Comparison of ENCODE assay signal across 8 cellular contexts in genomic region chr19:40502081-40502480, GRCh38. TPM values are rescaled to one million over a fixed set of nuclear protein-coding genes. Genes with fewer than 3 reads are reported as not detected.
"Had no signal": no experiment of that assay in that cellular context is flagged by ENCODE, and none has a peak within 500 bp of the region (broad histone marks: within the 10 kb centered on the region; RNA-seq: fewer than 3 reads in every experiment).

No MANE protein-coding gene starts in this region.

- DNase-seq: GOT3, KBM-7 had no signal

- H3K27ac Mint-ChIP-seq: HFFc6, IgD-negative memory B cell had no signal

- H3K4me3 Mint-ChIP-seq: HFFc6 had no signal

- H3K4me1 ChIP-seq: HAP-1 had no signal

- H3K9me3 Mint-ChIP-seq: HFFc6 had no signal

- H3K4me3 ChIP-seq: HAP-1 had no signal

- H3K36me3 ChIP-seq: HAP-1 had no signal

- H3K9ac ChIP-seq: KMS-11 had no signal

- H3K4me2 ChIP-seq: KMS-11 had no signal

- H3K9me3 ChIP-seq: HAP-1 had no signal

- H3K27ac ChIP-seq: HL-60, KMS-11 had no signal

RNA-seq across cellular contexts. Expression of gene SPTBN4, which starts 35.3 kb away (rescaled TPM):
- total RNA-seq: HT1080 had no signal
- polyA plus RNA-seq: IgD-negative memory B cell had no signal
